22 cellular contexts compared by ENCODE assay signal in the genomic region with DNA sequence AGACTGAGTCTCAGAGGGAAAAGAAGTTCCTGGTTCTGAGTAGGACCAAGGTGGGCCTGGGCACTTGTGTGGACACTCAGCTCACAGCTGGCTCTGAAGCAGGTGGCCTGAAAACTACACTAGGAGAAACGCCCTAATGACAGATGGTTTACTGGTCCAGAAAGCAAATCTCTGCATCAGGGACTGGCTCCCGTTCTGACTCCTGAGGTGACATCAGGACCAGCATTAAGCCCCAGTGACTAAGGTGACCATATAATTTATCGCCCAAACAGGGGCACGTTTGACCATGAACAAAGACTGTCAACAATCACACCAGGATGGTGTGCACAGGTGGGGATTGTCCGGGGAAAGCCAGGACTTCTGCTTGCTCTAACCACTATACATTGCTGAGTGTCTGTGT. TPM values are rescaled to one million over a fixed set of nuclear protein-coding genes. Genes with fewer than 3 reads are reported as not detected.
A peak's percentile ranks its signal among the peaks of the same experiment; 100 is the strongest.
DNase-seq lines count a peak whose midpoint lies in the region; ATAC-seq and TF ChIP-seq lines count a peak whose summit lies in the region.
"Had no signal": no experiment of that assay in that cellular context is flagged by ENCODE, and none has a peak within 500 bp of the region (broad histone marks: within the 10 kb centered on the region; RNA-seq: fewer than 3 reads in every experiment).

No MANE protein-coding gene starts in this region.

- intact Hi-C loops in left ventricle myocardium inferior (cut with micrococcal nuclease), result no loop called here
- intact Hi-C loops in Right ventricle myocardium superior (cut with DNase I), result loop anchor here (5.0 kb wide), 1 partner anchor 36 kb away; no protein-coding TSS in a partner anchor
- intact Hi-C loops in uterus (cut with DNase I; ENCODE audit: low total_unique reads), result no loop called here

- H3K36me3 ChIP-seq in left ventricle myocardium inferior, result no peaks in the 10 kb centered on the region
- H3K36me3 ChIP-seq in gastroesophageal sphincter, result no peaks in the 10 kb centered on the region
- no peaks in the 10 kb centered on the region for H3K36me3 ChIP-seq in uterus
- no peaks in the 10 kb centered on the region for H3K36me3 ChIP-seq in MM.1S (replicated peaks; ENCODE audit: insufficient read depth, low read length)
- H3K36me3 ChIP-seq: adrenal gland had no signal

- H3K9me2 ChIP-seq in MM.1S (replicated peaks; ENCODE audit: insufficient read depth, low read length), result no peaks in the 10 kb centered on the region
- H3K9me2 ChIP-seq: SK-N-SH had no signal

- H3K4me2 ChIP-seq in MM.1S (ENCODE audit: low read depth, low read length), result no peak overlapping the region
- H3K4me2 ChIP-seq: KMS-11, SK-N-SH had no signal

- H3K27ac ChIP-seq in left ventricle myocardium inferior (replicated peaks) (peak overlapping the region; percentile 88), gastroesophageal sphincter (peak overlapping the region in 3 of 4 donors; percentile 52 to 72 (median 70)), uterus (peak overlapping the region; percentile 67), MM.1S (ENCODE audit: low read length) (no peak overlapping the region)
- H3K27ac ChIP-seq: KMS-11 had no signal

- H4K20me1 ChIP-seq in MM.1S (ENCODE audit: insufficient read depth, low read length), result no peaks in the 10 kb centered on the region

- H3K9ac ChIP-seq in MM.1S (ENCODE audit: low read length), result no peak overlapping the region
- H3K9ac ChIP-seq: KMS-11, SK-N-SH had no signal

- H3K27me3 ChIP-seq in left ventricle myocardium inferior (ENCODE audit: low read depth), result no peaks in the 10 kb centered on the region
- no peaks in the 10 kb centered on the region for H3K27me3 ChIP-seq in gastroesophageal sphincter
- no peaks in the 10 kb centered on the region for H3K27me3 ChIP-seq in uterus
- H3K27me3 ChIP-seq in MM.1S (replicated peaks; ENCODE audit: insufficient read depth, low read length), result no peaks in the 10 kb centered on the region
- H3K27me3 ChIP-seq: adrenal gland had no signal

- no peak overlapping the region for H2AFZ ChIP-seq in MM.1S (ENCODE audit: low read length)

- 41% methylated on average over 3 of the region's 5 CpGs; no CpG with 5 or more reads in 1 of the 2 donors for WGBS in gastroesophageal sphincter (ENCODE audit: low coverage in 1 of 2), 2 donors

- no peak overlapping the region for H3K4me3 ChIP-seq in left ventricle myocardium inferior
- no peak overlapping the region for H3K4me3 ChIP-seq in gastroesophageal sphincter
- H3K4me3 ChIP-seq in uterus, result no peak overlapping the region
- H3K4me3 ChIP-seq in MM.1S (ENCODE audit: low read length), result no peak overlapping the region
- H3K4me3 ChIP-seq: adrenal gland had no signal

- no peak for TF ChIP-seq EP300 in gastroesophageal sphincter (IDR thresholded peaks at IDR 0.05)

- no peaks in the 10 kb centered on the region for H3K79me2 ChIP-seq in MM.1S (ENCODE audit: low read length)

- no peak for ATAC-seq in Right ventricle myocardium superior (ENCODE audit: poor library complexity)
- ATAC-seq in gastroesophageal sphincter, result no peak
- no peak for ATAC-seq in GM21423 (IDR thresholded peaks at IDR 0.05; ENCODE audit: unreplicated experiment)
- ATAC-seq: HCT116 had no signal

- no peaks in the 10 kb centered on the region for H3F3A ChIP-seq in MM.1S (ENCODE audit: insufficient read depth, low read length)

- peaks cover 83% of the 10 kb centered on the region for H3K4me1 ChIP-seq in left ventricle myocardium inferior
- H3K4me1 ChIP-seq in gastroesophageal sphincter, result peaks cover 0 to 69% (median 21%) of the 10 kb centered on the region in 3 donors
- peaks cover 0 to 3% of the 10 kb centered on the region in 2 donors for H3K4me1 ChIP-seq in uterus
- no peaks in the 10 kb centered on the region for H3K4me1 ChIP-seq in MM.1S (ENCODE audit: low read length)

- no peaks in the 10 kb centered on the region for H3K9me3 ChIP-seq in left ventricle myocardium inferior (replicated peaks)
- H3K9me3 ChIP-seq in gastroesophageal sphincter, result no peaks in the 10 kb centered on the region
- no peaks in the 10 kb centered on the region for H3K9me3 ChIP-seq in uterus
- H3K9me3 ChIP-seq in MM.1S (replicated peaks; ENCODE audit: insufficient read depth, low read length), result no peaks in the 10 kb centered on the region
- H3K9me3 ChIP-seq: adrenal gland, SK-N-SH had no signal

- TF ChIP-seq POLR2A in gastroesophageal sphincter (IDR thresholded peaks at IDR 0.05) (no peak), uterus (IDR thresholded peaks at IDR 0.05) (no peak)

- DNase-seq in left ventricle myocardium inferior (no peak), Right ventricle myocardium superior (no peak), retina (peak; percentile 42), uterus (no peak), GOT3 (lab: John Stamatoyannopoulos, UW) (no peak), MM.1S (no peak)
- DNase-seq: activated CD4-positive, alpha-beta memory T cell treated with anti-CD3 and anti-CD28 coated beads for 36 hours; activated gamma-delta T cell treated with Interleukin-2 at 50 U/mL for 16 hours; CD4-positive, alpha-beta T cell; midbrain; NCI-H1048; NCI-H2029; NCI-H446; SK-N-SH; stimulated activated CD8-positive, alpha-beta memory T cell treated with anti-CD3 and anti-CD28 coated beads, Interleukin-4, amount 100 ng/mL, for 48 hours had no signal

- TF ChIP-seq CTCF in left ventricle myocardium inferior (IDR thresholded peaks at IDR 0.05; ENCODE audit: borderline replicate concordance) (no peak), gastroesophageal sphincter (IDR thresholded peaks at IDR 0.05) (no peak), uterus (IDR thresholded peaks at IDR 0.05) (no peak), MM.1S (IDR thresholded peaks at IDR 0.05; ENCODE audit: low read length) (no peak)

RNA-seq across cellular contexts. Expression of a gene that starts 12.2 kb away (rescaled TPM):
- total RNA-seq in left ventricle myocardium inferior (69.6 TPM), Right ventricle myocardium superior (72.5 TPM), gastroesophageal sphincter (100 to 1,000 TPM in 1 of 4 donors, 10 to 100 TPM in 3; 38.9 to 114 (median 62.1) TPM), uterus (100 to 1,000 TPM in 2 of 4 donors, 10 to 100 TPM in 2; 39.2 to 135 (median 81.2) TPM)
- total RNA-seq: activated CD4-positive, alpha-beta memory T cell treated with anti-CD3 and anti-CD28 coated beads for 36 hours; CD4-positive, alpha-beta T cell; Daoy; HT-29 had no signal
